8 cellular contexts compared by ENCODE assay signal in the genomic region with DNA sequence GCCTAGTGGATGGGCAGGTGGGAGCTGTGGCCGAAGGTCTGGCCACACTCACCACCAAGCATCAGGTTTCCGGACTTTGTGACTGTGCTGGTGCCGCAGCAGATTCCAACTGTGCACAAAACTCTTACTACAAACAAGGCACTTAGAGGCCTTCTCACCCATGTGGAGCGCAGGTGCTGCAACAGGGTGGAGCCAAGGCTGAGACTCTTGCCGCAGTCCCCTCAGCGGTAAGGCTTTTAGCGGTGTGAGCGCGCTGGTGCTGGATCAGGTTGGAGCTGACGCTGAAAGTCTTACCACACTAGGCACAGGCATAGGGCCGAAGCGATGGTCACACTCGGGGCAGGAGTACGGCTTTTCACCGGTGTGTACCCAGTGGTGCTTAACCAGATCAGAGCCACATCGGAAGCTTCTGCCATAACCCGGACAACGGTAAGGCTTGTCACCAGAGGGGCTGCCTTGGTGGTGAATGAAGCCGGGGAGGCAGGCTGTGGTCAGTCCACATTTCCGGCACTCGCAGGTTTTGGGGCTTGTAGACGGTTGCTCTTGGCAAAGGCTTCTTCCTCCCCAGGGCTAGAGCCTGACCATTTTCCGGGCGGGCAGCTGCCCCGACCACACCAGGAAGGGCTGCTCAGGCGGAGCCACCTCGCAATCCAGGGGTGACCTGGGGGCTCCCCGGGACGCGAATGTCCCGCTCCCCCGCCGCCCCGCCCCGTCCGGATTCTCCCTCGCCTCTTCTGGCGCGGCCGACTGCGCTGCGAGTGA. TPM values are rescaled to one million over a fixed set of nuclear protein-coding genes. Genes with fewer than 3 reads are reported as not detected.
DNase-seq lines count a peak whose midpoint lies in the region; ATAC-seq and TF ChIP-seq lines count a peak whose summit lies in the region.

No MANE protein-coding gene starts in this region.

- peaks cover 32% of the 10 kb centered on the region for H4K20me1 ChIP-seq in smooth muscle cell (ENCODE audit: low read depth)

- TF ChIP-seq CTCF in ascending aorta (IDR thresholded peaks at IDR 0.05) = no peak
- peak; percentile 6 for TF ChIP-seq CTCF in smooth muscle cell (IDR thresholded peaks at IDR 0.05; ENCODE audit: borderline replicate concordance, insufficient read depth, poor library complexity, severe bottlenecking)

- H3K4me3 ChIP-seq in SK-N-MC = peak overlapping the region; percentile 97
- H3K4me3 ChIP-seq in ascending aorta = peak overlapping the region; percentile 75 to 84
- H3K4me3 ChIP-seq in iPS-18a (ENCODE audit: low read length) = peak overlapping the region; percentile 86
- H3K4me3 ChIP-seq in smooth muscle cell = peak overlapping the region; percentile 63

- H3K4me2 ChIP-seq in smooth muscle cell = peak overlapping the region; percentile 87

- H3K9ac ChIP-seq in SK-N-MC (ENCODE audit: insufficient read length) (peak overlapping the region; percentile 96), iPS-18a (ENCODE audit: low read length) (peak overlapping the region; percentile 90), smooth muscle cell (ENCODE audit: low read depth) (peak overlapping the region; percentile 99)

- no peak for ATAC-seq in activated CD4-positive, CD25-positive, alpha-beta regulatory T cell treated with anti-CD3 and anti-CD28 coated beads, Interleukin-2, amount 50 U/mL, for 24 hours
- peak; percentile 17 for ATAC-seq in HG03571 (IDR thresholded peaks at IDR 0.05; ENCODE audit: unreplicated experiment)

- intact Hi-C loops in ascending aorta (cut with DNase I) = loop anchor here (2.0 to 10.0 kb wide), 5 partner anchors 15 to 1653 kb away; a partner anchor contains a TSS

- DNase-seq in activated CD4-positive, CD25-positive, alpha-beta regulatory T cell treated with anti-CD3 and anti-CD28 coated beads, Interleukin-2, amount 50 U/mL, for 72 hours = peak; percentile 52
- DNase-seq in SK-N-MC (ENCODE audit: low read depth, low spot score) (no peak), ascending aorta (ENCODE audit: low spot score in 2 of 2) (no peak), smooth muscle cell (lab: John Stamatoyannopoulos, UW; ENCODE audit: unreplicated experiment) (no peak), mucosa of gallbladder (ENCODE audit: low spot score) (no peak)

- H3K79me2 ChIP-seq in smooth muscle cell (ENCODE audit: low read depth) = peaks cover 26% of the 10 kb centered on the region

- WGBS in smooth muscle cell (ENCODE audit: low lambda C conversion rate) = 2% methylated on average over 33 of the region's 42 CpGs

- H3K36me3 ChIP-seq in SK-N-MC (ENCODE audit: insufficient read depth, low read length) (0 out of 2 replicates have a peak, but pooled peaks cover 3% of the 10 kb centered on the region), ascending aorta (peaks cover 5 to 13% of the 10 kb centered on the region in 2 donors), iPS-18a (ENCODE audit: control insufficient read depth, low read depth, low read length) (no peaks in the 10 kb centered on the region), smooth muscle cell (ENCODE audit: low read depth) (no peaks in the 10 kb centered on the region)

- no peaks in the 10 kb centered on the region for H3K9me3 ChIP-seq in SK-N-MC (ENCODE audit: low read depth, low read length)
- no peaks in the 10 kb centered on the region for H3K9me3 ChIP-seq in ascending aorta
- H3K9me3 ChIP-seq in iPS-18a (ENCODE audit: control insufficient read depth, low read depth, low read length) = no peaks in the 10 kb centered on the region
- H3K9me3 ChIP-seq in smooth muscle cell (replicated peaks; ENCODE audit: low read depth) = no peaks in the 10 kb centered on the region

- H3K4me1 ChIP-seq in ascending aorta (peaks cover 23 to 54% of the 10 kb centered on the region in 2 donors), iPS-18a (ENCODE audit: control insufficient read depth, low read depth, low read length) (peaks cover 10% of the 10 kb centered on the region), smooth muscle cell (ENCODE audit: low read depth) (peaks cover 11% of the 10 kb centered on the region)

- peak overlapping the region; percentile 22 for H2AFZ ChIP-seq in smooth muscle cell (ENCODE audit: low read depth)

- no peaks in the 10 kb centered on the region for H3K27me3 ChIP-seq in ascending aorta
- no peaks in the 10 kb centered on the region for H3K27me3 ChIP-seq in iPS-18a (ENCODE audit: control insufficient read depth, insufficient read depth, low read length)
- no peaks in the 10 kb centered on the region for H3K27me3 ChIP-seq in smooth muscle cell (ENCODE audit: low read depth)

- H3K27ac ChIP-seq in SK-N-MC = peak overlapping the region; percentile 98
- H3K27ac ChIP-seq in ascending aorta = peak overlapping the region; percentile 99 to 100
- H3K27ac ChIP-seq in iPS-18a (ENCODE audit: low read length) = no peak overlapping the region
- H3K27ac ChIP-seq in smooth muscle cell (ENCODE audit: low read depth) = peak overlapping the region; percentile 99

- H3F3A ChIP-seq in smooth muscle cell (ENCODE audit: low read depth) = peaks cover 13% of the 10 kb centered on the region

RNA-seq across cellular contexts. Expression of a gene that starts 1.0 kb away (rescaled TPM):
- total RNA-seq in ascending aorta (10.0 TPM), smooth muscle cell (5.8 and 7.0 TPM in 2 replicates), mucosa of gallbladder (14.6 TPM)
- polyA plus RNA-seq in smooth muscle cell = 19.6 and 24.6 TPM in 2 replicates

RNA-seq across cellular contexts. Expression of a gene that starts 13.7 kb away (rescaled TPM):
- total RNA-seq in ascending aorta = 325 TPM
- total RNA-seq in smooth muscle cell = 67.2 and 73.0 TPM in 2 replicates
- 203 and 213 TPM in 2 replicates for polyA plus RNA-seq in smooth muscle cell
- total RNA-seq in mucosa of gallbladder = 85.5 TPM

RNA-seq across cellular contexts. Expression of a gene that starts 15.7 kb away (rescaled TPM):
- total RNA-seq in ascending aorta = 11.7 TPM
- 1.6 and 2.2 TPM in 2 replicates for total RNA-seq in smooth muscle cell
- polyA plus RNA-seq in smooth muscle cell = 1.7 and 2.3 TPM in 2 replicates
- 1.2 TPM for total RNA-seq in mucosa of gallbladder

RNA-seq across cellular contexts. Expression of a gene that starts 24.7 kb away (rescaled TPM):
- total RNA-seq in ascending aorta (0.53 TPM), smooth muscle cell (0.40 TPM in 1 of 2 replicates, not detected in the other), mucosa of gallbladder (3.7 TPM)
- 5.1 and 10.6 TPM in 2 replicates for polyA plus RNA-seq in smooth muscle cell

RNA-seq across cellular contexts. Expression of a gene that starts 30.1 kb away (rescaled TPM):
- total RNA-seq in ascending aorta = not detected
- total RNA-seq in smooth muscle cell = not detected in 2 replicates
- polyA plus RNA-seq in smooth muscle cell = not detected in 2 replicates
- total RNA-seq in mucosa of gallbladder = 1.3 TPM
